Comparison of ENCODE assay signal across 1 cellular context in the genomic region with DNA sequence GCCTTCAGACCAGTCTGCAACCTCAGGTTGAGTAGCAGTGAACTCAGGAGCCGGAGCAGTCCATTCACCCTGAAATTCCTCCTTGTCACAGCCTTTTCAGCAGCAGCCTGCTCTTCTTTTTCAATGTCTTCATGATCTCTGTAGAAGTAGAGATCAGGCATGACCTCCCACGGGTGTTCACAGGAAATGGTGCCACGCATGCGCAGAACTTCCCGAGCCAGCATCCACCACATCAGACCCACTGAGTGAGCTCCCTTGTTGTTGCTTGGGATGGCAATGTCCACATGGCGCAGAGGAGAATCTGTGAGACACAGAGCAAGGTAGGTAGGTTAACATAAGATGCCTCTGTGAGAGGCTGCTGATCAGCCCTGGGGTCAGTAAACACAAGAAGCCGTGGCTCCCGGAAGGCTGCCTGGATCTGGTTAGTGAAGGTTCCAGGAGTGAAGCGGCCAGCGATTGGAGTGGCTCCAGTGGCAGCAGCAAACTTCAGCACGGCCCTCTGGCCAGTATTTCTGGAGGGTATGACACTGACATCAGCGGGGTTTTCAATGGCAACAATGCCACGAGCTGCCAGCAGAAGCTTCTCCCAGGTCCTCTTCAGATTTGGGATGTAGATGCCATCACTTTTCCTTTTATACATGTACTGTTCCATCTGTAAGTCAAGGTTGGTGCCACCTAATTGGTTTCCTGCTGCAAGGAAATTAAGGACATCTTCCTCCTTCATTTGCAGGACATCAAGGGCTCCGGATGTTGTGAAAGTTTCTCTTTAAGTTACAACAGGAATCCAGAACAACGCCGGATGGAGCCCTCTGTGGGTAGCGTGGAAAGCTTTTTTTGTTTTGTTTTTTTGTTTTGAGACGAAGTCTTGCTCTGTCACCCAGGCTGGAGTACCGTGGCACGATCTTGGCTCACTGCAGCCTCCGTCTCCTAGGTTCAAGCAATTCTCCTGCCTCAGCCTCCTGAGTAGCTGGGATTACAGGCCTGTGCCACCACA.
TF ChIP-seq lines count a peak whose summit lies in the region.

No MANE protein-coding gene starts in this region.

TF ChIP-seq in K562, 482 proteins besides CTCF, POLR2A, EP300 and RAD21:
- TF ChIP-seq CEBPB (tag; IDR thresholded peaks at IDR 0.05) (peak; percentile 34; the same call in 1 of the 2 replicates), NRF1 (conservative IDR thresholded peaks at IDR 0.05 in 1 of 2, IDR thresholded peaks at IDR 0.05 in 1 of 2) (peak; percentile 86 to 88), ETV1 (tag; conservative IDR thresholded peaks at IDR 0.05; ENCODE audit: low read depth) (peak; percentile 65; the same call in 1 of the 2 replicates), GABPA (tag; conservative IDR thresholded peaks at IDR 0.05; ENCODE audit: low read depth) (peak; percentile 54)
- TF ChIP-seq, protein P1, sequence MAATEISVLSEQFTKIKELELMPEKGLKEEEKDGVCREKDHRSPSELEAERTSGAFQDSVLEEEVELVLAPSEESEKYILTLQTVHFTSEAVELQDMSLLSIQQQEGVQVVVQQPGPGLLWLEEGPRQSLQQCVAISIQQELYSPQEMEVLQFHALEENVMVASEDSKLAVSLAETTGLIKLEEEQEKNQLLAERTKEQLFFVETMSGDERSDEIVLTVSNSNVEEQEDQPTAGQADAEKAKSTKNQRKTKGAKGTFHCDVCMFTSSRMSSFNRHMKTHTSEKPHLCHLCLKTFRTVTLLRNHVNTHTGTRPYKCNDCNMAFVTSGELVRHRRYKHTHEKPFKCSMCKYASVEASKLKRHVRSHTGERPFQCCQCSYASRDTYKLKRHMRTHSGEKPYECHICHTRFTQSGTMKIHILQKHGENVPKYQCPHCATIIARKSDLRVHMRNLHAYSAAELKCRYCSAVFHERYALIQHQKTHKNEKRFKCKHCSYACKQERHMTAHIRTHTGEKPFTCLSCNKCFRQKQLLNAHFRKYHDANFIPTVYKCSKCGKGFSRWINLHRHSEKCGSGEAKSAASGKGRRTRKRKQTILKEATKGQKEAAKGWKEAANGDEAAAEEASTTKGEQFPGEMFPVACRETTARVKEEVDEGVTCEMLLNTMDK (IDR thresholded peaks at IDR 0.05; ENCODE audit: borderline replicate concordance, insufficient read depth, low read depth, low read length, poor library complexity, severe bottlenecking): peak; percentile 11
